ENCODE assay signal across 19 cellular contexts in genomic region chr5:126877011-126877410, GRCh38.
"Had no signal": no experiment of that assay in that cellular context is flagged by ENCODE, and none has a peak within 500 bp of the region (broad histone marks: within the 10 kb centered on the region; RNA-seq: fewer than 3 reads in every experiment).

No MANE protein-coding gene starts in this region.

- H3K9me3 ChIP-seq: heart left ventricle, left ventricle myocardium inferior, neutrophil, testis had no signal

- H3K27ac ChIP-seq: heart left ventricle, left ventricle myocardium inferior, neutrophil, WERI-Rb-1 had no signal

- ATAC-seq: activated CD8-positive, alpha-beta T cell treated with anti-CD3 and anti-CD28 coated beads for 36 hours; activated T-cell treated with anti-CD3 and anti-CD28 coated beads, Interleukin-2, amount 50 U/mL, for 72 hours; right cardiac atrium; T-cell had no signal

- H3K4me3 ChIP-seq: heart left ventricle, left ventricle myocardium inferior, testis had no signal

- H3K27me3 Mint-ChIP-seq: activated CD8-positive, alpha-beta T cell treated with anti-CD3 and anti-CD28 coated beads for 36 hours; activated naive CD8-positive, alpha-beta T cell treated with anti-CD3 and anti-CD28 coated beads for 36 hours; stimulated activated naive CD8-positive, alpha-beta T cell treated with anti-CD3 and anti-CD28 coated beads, Interleukin-15, Interleukin-2, amounts not matched to agents 100 ng/mL and 50 ng/mL, for 24 hours; T-cell had no signal

- H3K27me3 ChIP-seq: heart left ventricle, neutrophil, testis had no signal

- H3K4me3 Mint-ChIP-seq: activated CD8-positive, alpha-beta T cell treated with anti-CD3 and anti-CD28 coated beads for 36 hours; activated naive CD8-positive, alpha-beta T cell treated with anti-CD3 and anti-CD28 coated beads for 36 hours; activated T-cell treated with anti-CD3 and anti-CD28 coated beads, Interleukin-2, amount 50 U/mL, for 72 hours; stimulated activated naive CD8-positive, alpha-beta T cell treated with anti-CD3 and anti-CD28 coated beads, Interleukin-15, Interleukin-2, amounts not matched to agents 100 ng/mL and 50 ng/mL, for 24 hours; T-cell had no signal

- DNase-seq: activated CD4-positive, alpha-beta T cell treated with anti-CD3 and anti-CD28 coated beads for 4 hours; activated CD8-positive, alpha-beta memory T cell treated with anti-CD3 and anti-CD28 coated beads, Interleukin-2, amount 50 U/mL, for 4 hours; activated CD8-positive, alpha-beta T cell treated with anti-CD3 and anti-CD28 coated beads for 36 hours; activated gamma-delta T cell treated with Interleukin-2 at 50 U/mL for 16 hours; activated naive CD8-positive, alpha-beta T cell treated with anti-CD3 and anti-CD28 coated beads for 36 hours; activated T-cell treated with anti-CD3 and anti-CD28 coated beads, Interleukin-2, amount 50 U/mL, for 72 hours; aorta; foreskin melanocyte; heart left ventricle; left ventricle myocardium inferior; posterior cingulate gyrus; right cardiac atrium; stimulated activated CD4-positive, alpha-beta T cell treated with anti-CD3 and anti-CD28 coated beads, Interleukin-12 subunit alpha, Interleukin-12 subunit beta, amount 100 ng/mL, for 4 hours; T-cell; T1000; testis; WERI-Rb-1 had no signal

- H3K4me1 Mint-ChIP-seq: activated naive CD8-positive, alpha-beta T cell treated with anti-CD3 and anti-CD28 coated beads for 36 hours; T-cell had no signal

- H3K9me3 Mint-ChIP-seq: activated CD8-positive, alpha-beta T cell treated with anti-CD3 and anti-CD28 coated beads for 36 hours; activated naive CD8-positive, alpha-beta T cell treated with anti-CD3 and anti-CD28 coated beads for 36 hours; activated T-cell treated with anti-CD3 and anti-CD28 coated beads, Interleukin-2, amount 50 U/mL, for 72 hours; stimulated activated naive CD8-positive, alpha-beta T cell treated with anti-CD3 and anti-CD28 coated beads, Interleukin-15, Interleukin-2, amounts not matched to agents 100 ng/mL and 50 ng/mL, for 24 hours; T-cell had no signal

- H3K36me3 ChIP-seq: neutrophil, WERI-Rb-1 had no signal

- H3K27ac Mint-ChIP-seq: activated CD8-positive, alpha-beta T cell treated with anti-CD3 and anti-CD28 coated beads for 36 hours; activated naive CD8-positive, alpha-beta T cell treated with anti-CD3 and anti-CD28 coated beads for 36 hours; activated T-cell treated with anti-CD3 and anti-CD28 coated beads, Interleukin-2, amount 50 U/mL, for 72 hours; stimulated activated naive CD8-positive, alpha-beta T cell treated with anti-CD3 and anti-CD28 coated beads, Interleukin-15, Interleukin-2, amounts not matched to agents 100 ng/mL and 50 ng/mL, for 24 hours; T-cell had no signal
